Comparison of ENCODE assay signal across 8 cellular contexts in genomic region chr17:45640141-45640850, GRCh38.
DNase-seq lines count a peak whose midpoint lies in the region; ATAC-seq and TF ChIP-seq lines count a peak whose summit lies in the region.

No MANE protein-coding gene starts in this region.

- H3K9me3 ChIP-seq in mucosa of descending colon = no peaks in the 10 kb centered on the region

- H3K27me3 Mint-ChIP-seq in effector memory CD8-positive, alpha-beta T cell = no peaks in the 10 kb centered on the region

- intact Hi-C loops in mucosa of descending colon (cut with DNase I, micrococcal nuclease) = loop anchor here (5.0 kb wide), 1 partner anchor 192 kb away; no protein-coding TSS in a partner anchor

- peak; percentile 80 for ATAC-seq in effector memory CD8-positive, alpha-beta T cell (replicated peaks)
- peak; percentile 84 for ATAC-seq in mucosa of descending colon

- no peaks in the 10 kb centered on the region for H3K4me1 ChIP-seq in mucosa of descending colon (ENCODE audit: low read depth)

- no peaks in the 10 kb centered on the region for H3K36me3 ChIP-seq in mucosa of descending colon (ENCODE audit: low read depth)

- H3K4me3 ChIP-seq in mucosa of descending colon = no peak overlapping the region

- H3K27ac Mint-ChIP-seq in effector memory CD8-positive, alpha-beta T cell = peak overlapping the region in 1 of 2 donors; percentile 35

- peak overlapping the region in 1 of 2 donors; percentile 17 for H3K4me3 Mint-ChIP-seq in effector memory CD8-positive, alpha-beta T cell

- TF ChIP-seq CTCF in mucosa of descending colon (IDR thresholded peaks at IDR 0.05) = peak; percentile 90

- peaks cover 7 to 9% of the 10 kb centered on the region in 2 donors for H3K4me1 Mint-ChIP-seq in effector memory CD8-positive, alpha-beta T cell (ENCODE audit: low read depth in 2 of 2)

- peaks cover 15% of the 10 kb centered on the region for H3K36me3 Mint-ChIP-seq in effector memory CD8-positive, alpha-beta T cell (ENCODE audit: insufficient read depth)

- no peaks in the 10 kb centered on the region for H3K9me3 Mint-ChIP-seq in effector memory CD8-positive, alpha-beta T cell

- DNase-seq in activated naive CD4-positive, alpha-beta T cell treated with Interleukin-2 at 50 U/mL for 16 hours = peak; percentile 72
- no peak for DNase-seq in activated naive CD4-positive, alpha-beta T cell (lab: John Stamatoyannopoulos, UW)
- peak; percentile 75 for DNase-seq in activated CD4-positive, alpha-beta T cell treated with anti-CD3 and anti-CD28 coated beads, Interleukin-2, amount 50 U/mL, for 1 hour
- DNase-seq in effector memory CD8-positive, alpha-beta T cell = peak; percentile 68 to 70 (median 68)
- peak in 2 of 3 donors; percentile 70 to 76 for DNase-seq in mucosa of descending colon
- DNase-seq in stimulated activated CD8-positive, alpha-beta memory T cell treated with anti-CD3 and anti-CD28 coated beads, Interleukin-7, amount 100 ng/mL, for 1 hour (ENCODE audit: low read depth in 2 of 2) = peak; percentile 40 to 57
- DNase-seq in NCI-H2081 (lab: John Stamatoyannopoulos, UW) = no peak
- no peak for DNase-seq in NK-92 (lab: John Stamatoyannopoulos, UW; ENCODE audit: unreplicated experiment)

Comparison
In these comparisons a context has a peak if more than half of its experiments do, and no peak if none do; other contexts are left out.
1. DNase-seq: peak in activated naive CD4-positive, alpha-beta T cell treated with Interleukin-2 at 50 U/mL for 16 hours (single experiment), activated CD4-positive, alpha-beta T cell treated with anti-CD3 and anti-CD28 coated beads, Interleukin-2, amount 50 U/mL, for 1 hour (single experiment), effector memory CD8-positive, alpha-beta T cell (3 of 3), mucosa of descending colon (2 of 3) and stimulated activated CD8-positive, alpha-beta memory T cell treated with anti-CD3 and anti-CD28 coated beads, Interleukin-7, amount 100 ng/mL, for 1 hour (2 of 2); none in activated naive CD4-positive, alpha-beta T cell (0 of 4), NCI-H2081 (0 of 2) and NK-92 (single experiment).